In the genomic region with DNA sequence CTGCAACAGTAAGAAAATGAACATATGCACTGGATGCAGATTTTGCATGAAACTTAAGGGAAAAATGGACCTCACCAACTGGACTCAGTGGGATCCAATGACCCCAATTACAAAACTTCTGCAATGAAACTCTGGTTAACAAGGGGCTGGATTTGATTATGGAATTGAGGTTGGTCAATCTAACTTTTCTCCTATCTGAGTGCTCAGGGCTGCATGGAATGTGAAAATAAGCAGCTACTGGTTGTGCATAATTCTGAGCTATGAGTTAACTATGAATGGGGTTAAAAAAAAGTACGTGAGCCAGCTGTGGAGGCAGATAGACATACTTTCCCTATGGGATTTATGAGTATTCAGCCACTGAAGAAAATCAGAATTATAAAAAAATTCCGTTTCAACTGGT, we compare ENCODE assay signal across 11 cellular contexts. TPM values are rescaled to one million over a fixed set of nuclear protein-coding genes. Genes with fewer than 3 reads are reported as not detected.
"Had no signal": no experiment of that assay in that cellular context is flagged by ENCODE, and none has a peak within 500 bp of the region (broad histone marks: within the 10 kb centered on the region; RNA-seq: fewer than 3 reads in every experiment).

No MANE protein-coding gene starts in this region.

- H3K9me3 ChIP-seq: thoracic aorta had no signal

- H3K27ac ChIP-seq: thoracic aorta had no signal

- H3K27me3 ChIP-seq: dorsolateral prefrontal cortex had no signal

- DNase-seq: activated CD4-positive, CD25-positive, alpha-beta regulatory T cell; activated gamma-delta T cell treated with Interleukin-2 at 50 U/mL for 16 hours; activated naive CD8-positive, alpha-beta T cell treated with anti-CD3 and anti-CD28 coated beads for 36 hours; activated T-cell treated with anti-CD3 and anti-CD28 coated beads, Interleukin-2, amount 50 U/mL, for 4 hours; dorsolateral prefrontal cortex; midbrain; occipital lobe; stimulated activated CD4-positive, alpha-beta T cell treated with anti-CD3 and anti-CD28 coated beads, Interleukin-4, amount 100 ng/mL, for 24 hours; T-helper 17 cell had no signal

- H3K36me3 ChIP-seq: gastroesophageal sphincter, thoracic aorta had no signal

- H3K4me3 ChIP-seq: gastroesophageal sphincter, thoracic aorta had no signal

RNA-seq across cellular contexts. Expression of a gene that starts 9.2 kb away (rescaled TPM):
- total RNA-seq: activated naive CD8-positive, alpha-beta T cell treated with anti-CD3 and anti-CD28 coated beads for 36 hours had no signal
